8 cellular contexts compared by ENCODE assay signal in the genomic region with DNA sequence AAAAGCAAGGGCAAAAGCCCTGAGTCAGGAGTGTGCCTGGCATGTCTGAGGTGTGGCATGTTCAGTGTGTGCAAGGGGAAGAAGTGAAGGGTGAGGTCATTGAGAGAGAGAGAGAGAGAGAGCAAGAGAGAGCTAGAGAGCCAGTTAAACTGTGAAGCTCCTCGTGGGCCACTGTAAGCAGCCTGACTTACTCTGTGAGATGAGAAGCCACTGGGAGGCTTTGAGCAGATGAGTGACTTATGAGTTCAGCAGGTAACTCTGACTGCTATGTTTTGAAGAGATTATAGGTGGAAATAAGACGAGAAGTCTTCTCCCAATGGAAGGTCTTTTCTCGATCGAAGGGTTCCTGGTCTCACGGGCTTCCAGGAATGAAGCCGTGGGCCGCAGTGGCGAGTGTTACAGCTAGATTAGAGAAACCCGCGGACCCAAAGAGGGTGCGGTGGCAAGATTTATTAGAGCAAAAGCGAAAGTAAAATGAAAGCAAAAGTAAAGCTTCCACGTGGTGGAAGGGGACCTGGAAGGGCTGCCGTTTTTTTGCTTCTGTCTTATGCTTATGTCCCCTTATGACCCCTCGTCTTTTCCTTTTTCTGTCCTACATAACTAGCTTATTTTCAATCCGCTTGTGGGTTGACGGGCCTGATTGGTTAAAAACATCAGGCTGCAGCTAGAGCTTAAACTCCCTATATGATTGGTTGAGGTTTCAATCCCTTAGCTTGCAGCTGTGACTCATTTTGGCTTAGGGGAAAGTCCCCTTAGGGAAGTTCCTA.
DNase-seq lines count a peak whose midpoint lies in the region; ATAC-seq lines count a peak whose summit lies in the region.

No MANE protein-coding gene starts in this region.

- H2AFZ ChIP-seq in ACC112 (ENCODE audit: low read length, unreplicated experiment), result peak overlapping the region; percentile 83

- H3K4me3 ChIP-seq in ACC112 (ENCODE audit: low read depth, low read length) (peak overlapping the region; percentile 59), right cardiac atrium (ENCODE audit: low read length) (peak overlapping the region; percentile 42)

- WGBS in right cardiac atrium, result 72% methylated on average over 17 of the region's 17 CpGs

- H3K27ac ChIP-seq in ACC112 (ENCODE audit: low read depth, low read length) (no peak overlapping the region), right cardiac atrium (ENCODE audit: low read length) (peak overlapping the region; percentile 43)

- DNase-seq in NCI-H774 (lab: John Stamatoyannopoulos, UW) (peak; percentile 42), right cardiac atrium (peak in 2 of 3 donors; percentile 6 to 30), cortex of kidney (lab: John Stamatoyannopoulos, UW) (no peak)
- DNase-seq in activated CD8-positive, alpha-beta memory T cell treated with anti-CD3 and anti-CD28 coated beads for 48 hours (ENCODE audit: low read depth in 2 of 3, low spot score in 2 of 3), result peak; percentile 11 to 25 (median 12)
- DNase-seq in stimulated activated CD8-positive, alpha-beta memory T cell treated with anti-CD3 and anti-CD28 coated beads, Interleukin-12 subunit alpha, Interleukin-12 subunit beta, amount 100 ng/mL, for 1 hour (ENCODE audit: low read depth), result peak; percentile 20

- H3K36me3 ChIP-seq in ACC112 (ENCODE audit: insufficient read depth, low read length), result no peaks in the 10 kb centered on the region

- no peaks in the 10 kb centered on the region for H3K9me3 ChIP-seq in right cardiac atrium (ENCODE audit: control insufficient read depth, low read length)

- H3K4me1 ChIP-seq in ACC112 (ENCODE audit: control insufficient read depth, insufficient read depth, low read length, unreplicated experiment) (no peaks in the 10 kb centered on the region), right cardiac atrium (ENCODE audit: control insufficient read depth, insufficient read depth, low read length) (no peaks in the 10 kb centered on the region)

- ATAC-seq in GM18867 (IDR thresholded peaks at IDR 0.05; ENCODE audit: unreplicated experiment) (peak; percentile 87), HG03039 (IDR thresholded peaks at IDR 0.05; ENCODE audit: unreplicated experiment) (peak; percentile 70), right cardiac atrium (peak; percentile 43 to 54)

- intact Hi-C loops in right cardiac atrium (cut with DNase I), result loop anchor here in 2 of 4 donors (10.0 kb wide), 1 partner anchor 565 kb away; no protein-coding TSS in a partner anchor

- H3K79me2 ChIP-seq in ACC112 (ENCODE audit: control insufficient read depth, insufficient read depth, low read length, unreplicated experiment), result no peaks in the 10 kb centered on the region

- no peaks in the 10 kb centered on the region for H3K27me3 ChIP-seq in ACC112 (ENCODE audit: insufficient read depth, low read length)
- no peaks in the 10 kb centered on the region for H3K27me3 ChIP-seq in right cardiac atrium (ENCODE audit: control insufficient read depth, insufficient read depth)
